Comparison of ENCODE assay signal across 23 cellular contexts in genomic region chr6:140076078-140076477, GRCh38.
DNase-seq lines count a peak whose midpoint lies in the region; ATAC-seq, FAIRE-seq and TF ChIP-seq lines count a peak whose summit lies in the region.
"Had no signal": no experiment of that assay in that cellular context is flagged by ENCODE, and none has a peak within 500 bp of the region (broad histone marks: within the 10 kb centered on the region; RNA-seq: fewer than 3 reads in every experiment).

No MANE protein-coding gene starts in this region.

- H3K9me3 Mint-ChIP-seq in osteocyte (ENCODE audit: unreplicated experiment): peaks cover 3% of the 10 kb centered on the region
- H3K9me3 Mint-ChIP-seq: CD4-positive, alpha-beta T cell; CD8-positive, alpha-beta T cell had no signal

- peak overlapping the region; percentile 89 for H3K27ac Mint-ChIP-seq in osteocyte (ENCODE audit: unreplicated experiment)
- H3K27ac Mint-ChIP-seq: B cell; CD4-positive, alpha-beta T cell; CD8-positive, alpha-beta T cell had no signal

- H2AK9ac ChIP-seq in IMR-90 (replicated peaks; ENCODE audit: low read depth, low read length, poor library complexity): no peak overlapping the region

- intact Hi-C loops in IMR-90 (cut with micrococcal nuclease): loop anchor here (5.0 kb wide), 1 partner anchor 461 kb away; no protein-coding TSS in a partner anchor

- no peak overlapping the region for H3K56ac ChIP-seq in IMR-90 (ENCODE audit: extremely low read depth, insufficient read depth, low read length)

- no peak overlapping the region for H4K5ac ChIP-seq in IMR-90 (ENCODE audit: low read depth, low read length)

- no peak for DNase-seq in A549 (ENCODE audit: low read depth in 1 of 2, low spot score in 1 of 2)
- DNase-seq in IMR-90: no peak
- no peak for DNase-seq in osteocyte (ENCODE audit: extremely low spot score, unreplicated experiment)
- DNase-seq in NCI-H2029 treated with DMSO at 0.1 percent for 48 hours (lab: John Stamatoyannopoulos, UW): no peak
- no peak for DNase-seq in glomerular visceral epithelial cell (ENCODE audit: extremely low spot score)
- no peak for DNase-seq in DMS79 treated with DMSO at 0.1 percent for 48 hours (lab: John Stamatoyannopoulos, UW)
- DNase-seq: 8988T; AML-193; Caco-2; Calu3; CD4-positive, alpha-beta T cell; CD8-positive, alpha-beta T cell; DND-41; GDM1 had no signal

- no peak overlapping the region for H4K91ac ChIP-seq in IMR-90 (ENCODE audit: insufficient read depth, low read depth, low read length)

- FAIRE-seq in A549 (lab: Jason Lieb, UNC) (no peak), G401.6 (lab: Jason Lieb, UNC) (peak; percentile 63)
- FAIRE-seq: A204.1, D721Med, GM12878, GM12892, GM18507 had no signal

- H3K23ac ChIP-seq in IMR-90 (ENCODE audit: low read depth, low read length): no peak overlapping the region

- no peaks in the 10 kb centered on the region for H3K27me3 ChIP-seq in IMR-90 (ENCODE audit: control insufficient read depth, insufficient read depth, low read length)
- H3K27me3 ChIP-seq: BLaER1 treated with 17β-estradiol and CSF1 and Interleukin-3, amounts not matched to agents 10 nM and 100 nM had no signal

- H3K4me2 ChIP-seq in A549 (no peak overlapping the region), IMR-90 (ENCODE audit: low read depth, low read length) (no peak overlapping the region)
- H3K4me2 ChIP-seq: BLaER1 treated with 17β-estradiol and CSF1 and Interleukin-3, amounts not matched to agents 10 nM and 100 nM had no signal

- dilution Hi-C loops in IMR-90 (cut with HindIII; ENCODE audit: low sequenced_read_pairs, unreplicated experiment): no loop called here

- TF ChIP-seq POLR2A in A549 (IDR thresholded peaks at IDR 0.05; ENCODE audit: low read length) (no peak), IMR-90 (IDR thresholded peaks at IDR 0.05; ENCODE audit: low read depth, low read length) (no peak)

- H3K4me3 ChIP-seq in A549: no peak overlapping the region
- no peak overlapping the region for H3K4me3 ChIP-seq in IMR-90 (ENCODE audit: insufficient read depth, low read depth, low read length)
- H3K4me3 ChIP-seq: BLaER1 treated with 17β-estradiol and CSF1 and Interleukin-3, amounts not matched to agents 10 nM and 100 nM; GM12878 had no signal

- no peak overlapping the region for H3K27ac ChIP-seq in A549
- no peak overlapping the region for H3K27ac ChIP-seq in IMR-90 (ENCODE audit: insufficient read depth, low read length)
- H3K27ac ChIP-seq: BLaER1 treated with 17β-estradiol and CSF1 and Interleukin-3, amounts not matched to agents 10 nM and 100 nM; C4-2B had no signal

- ATAC-seq in A549 (no peak), IMR-90 (ENCODE audit: low read depth) (no peak)
- ATAC-seq: CD8-positive, alpha-beta T cell; GM12878 had no signal

- H3K36me3 Mint-ChIP-seq in osteocyte (ENCODE audit: unreplicated experiment): peaks cover 9% of the 10 kb centered on the region
- H3K36me3 Mint-ChIP-seq: CD8-positive, alpha-beta T cell had no signal

- H3K36me3 ChIP-seq in IMR-90 (ENCODE audit: control insufficient read depth, insufficient read depth, low read length): no peaks in the 10 kb centered on the region
- H3K36me3 ChIP-seq: BLaER1 treated with 17β-estradiol and CSF1 and Interleukin-3, amounts not matched to agents 10 nM and 100 nM had no signal

- POLR2A ChIA-PET in A549 (lab: Yijun Ruan, JAX): no interaction called here
- POLR2A ChIA-PET in IMR-90 (lab: Charles Lee; ENCODE audit: unreplicated experiment): no interaction called here

- H3K4me1 Mint-ChIP-seq in osteocyte (ENCODE audit: unreplicated experiment): peaks cover 74% of the 10 kb centered on the region
- H3K4me1 Mint-ChIP-seq: B cell had no signal

- no peak for TF ChIP-seq RAD21 in A549 (conservative IDR thresholded peaks at IDR 0.05 in 1 of 2, IDR thresholded peaks at IDR 0.05 in 1 of 2)
- TF ChIP-seq RAD21 in IMR-90 (IDR thresholded peaks at IDR 0.05; ENCODE audit: low read length): no peak

- CTCF ChIA-PET in A549 (lab: Yijun Ruan, JAX) (no interaction called here), IMR-90 (lab: Yijun Ruan, JAX) (no interaction called here)

- H3K9ac ChIP-seq in IMR-90 (ENCODE audit: low read depth, low read length): no peak overlapping the region
- H3K9ac ChIP-seq: BLaER1 treated with 17β-estradiol and CSF1 and Interleukin-3, amounts not matched to agents 10 nM and 100 nM had no signal

- H3K79me1 ChIP-seq in IMR-90 (ENCODE audit: low read depth in 1 of 2, low read length in 2 of 2): no peaks in the 10 kb centered on the region; a peak in 1 of 4 replicates

- no peak overlapping the region for H4K8ac ChIP-seq in IMR-90 (ENCODE audit: low read depth in 2 of 2, low read length in 2 of 2)

- no peaks in the 10 kb centered on the region for H3K27me3 Mint-ChIP-seq in osteocyte (ENCODE audit: unreplicated experiment)
- H3K27me3 Mint-ChIP-seq: B cell had no signal

- 0 out of 2 replicates have a peak overlapping the region, but pooled peaks have one; percentile 28 for H2AK5ac ChIP-seq in IMR-90 (ENCODE audit: low read depth, low read length)

- no peak for TF ChIP-seq EP300 in A549 (IDR thresholded peaks at IDR 0.05)

- no TSS peak for BruUV-seq in IMR-90 (replicated peaks; lab: Mats Ljungman, UMichigan)

- in situ Hi-C loops in IMR-90 (cut with MboI; ENCODE audit: low sequenced_read_pairs): no loop called here

- no peaks in the 10 kb centered on the region for H4K20me1 ChIP-seq in IMR-90 (ENCODE audit: insufficient read depth, low read length)
- H4K20me1 ChIP-seq: BLaER1 treated with 17β-estradiol and CSF1 and Interleukin-3, amounts not matched to agents 10 nM and 100 nM had no signal

- peaks cover 4% of the 10 kb centered on the region for H3K9me1 ChIP-seq in IMR-90 (ENCODE audit: insufficient read depth, low read length)

- 97% methylated on average over 1 of the region's 1 CpG for WGBS in A549 (ENCODE audit: missing lambda C conversion rate)
- 100% methylated on average over 1 of the region's 1 CpG; no CpG with 5 or more reads in 1 of the 2 experiments for WGBS in IMR-90 (ENCODE audit: extremely low coverage in 2 of 2, insufficient read length in 1 of 2), 2 experiments

- H2BK20ac ChIP-seq in IMR-90 (ENCODE audit: low read depth, low read length): peak overlapping the region; percentile 55; the same call in 1 of the 2 replicates

- H3K18ac ChIP-seq in IMR-90 (ENCODE audit: low read depth, low read length): no peak overlapping the region

- H2BK5ac ChIP-seq in IMR-90 (ENCODE audit: low read depth, low read length, poor library complexity, severe bottlenecking): no peak overlapping the region

- TF ChIP-seq CTCF in A549 (IDR thresholded peaks at IDR 0.05): no peak
- no peak for TF ChIP-seq CTCF in IMR-90 (conservative IDR thresholded peaks at IDR 0.05; ENCODE audit: low read depth, low read length)
- no peak for TF ChIP-seq CTCF in osteocyte (IDR thresholded peaks at IDR 0.05)

- H3K4me3 Mint-ChIP-seq in osteocyte (ENCODE audit: unreplicated experiment): no peak overlapping the region
- H3K4me3 Mint-ChIP-seq: B cell; CD4-positive, alpha-beta T cell; CD8-positive, alpha-beta T cell had no signal

- no peak overlapping the region for H3K14ac ChIP-seq in IMR-90 (replicated peaks; ENCODE audit: low read depth, low read length)

- H3K9me3 ChIP-seq in A549: no peaks in the 10 kb centered on the region
- no peaks in the 10 kb centered on the region for H3K9me3 ChIP-seq in IMR-90 (ENCODE audit: control insufficient read depth, insufficient read depth, low read length)
- H3K9me3 ChIP-seq: BLaER1 treated with 17β-estradiol and CSF1 and Interleukin-3, amounts not matched to agents 10 nM and 100 nM; Caco-2 had no signal

- no peak overlapping the region for H3K4ac ChIP-seq in IMR-90 (ENCODE audit: low read depth, low read length)

- peak overlapping the region; percentile 46; the same call in 1 of the 2 replicates for H2BK120ac ChIP-seq in IMR-90 (ENCODE audit: low read depth, low read length)

- H2AFZ ChIP-seq in IMR-90 (replicated peaks; ENCODE audit: low read length, poor library complexity): no peak overlapping the region

- 0 out of 3 replicates have a peak overlapping the region, but pooled peaks have one; percentile 82 for H2BK15ac ChIP-seq in IMR-90 (ENCODE audit: low read depth, low read length)

- peaks cover 15% of the 10 kb centered on the region for H3K4me1 ChIP-seq in A549
- peaks cover 10% of the 10 kb centered on the region for H3K4me1 ChIP-seq in IMR-90 (ENCODE audit: control insufficient read depth, insufficient read depth, low read length)
- H3K4me1 ChIP-seq: Caco-2 had no signal

TF ChIP-seq in A549, 52 proteins besides CTCF, POLR2A, EP300 and RAD21:
- TF ChIP-seq HEYL (CRISPR knock-in tag; IDR thresholded peaks at IDR 0.05) (no peak), MAFK (IDR thresholded peaks at IDR 0.05; ENCODE audit: partially characterized antibody) (peak; percentile 37)
TF ChIP-seq in A549: peak in this region for 1.

TF ChIP-seq in IMR-90, 13 proteins besides CTCF, POLR2A, EP300 and RAD21:
- TF ChIP-seq RFX5 (IDR thresholded peaks at IDR 0.05; ENCODE audit: low read depth, low read length): no peak
- peak; percentile 65 for TF ChIP-seq MAFK (IDR thresholded peaks at IDR 0.05; ENCODE audit: low read depth, low read length)
